ENCODE assay signal across 7 cellular contexts in the genomic region with DNA sequence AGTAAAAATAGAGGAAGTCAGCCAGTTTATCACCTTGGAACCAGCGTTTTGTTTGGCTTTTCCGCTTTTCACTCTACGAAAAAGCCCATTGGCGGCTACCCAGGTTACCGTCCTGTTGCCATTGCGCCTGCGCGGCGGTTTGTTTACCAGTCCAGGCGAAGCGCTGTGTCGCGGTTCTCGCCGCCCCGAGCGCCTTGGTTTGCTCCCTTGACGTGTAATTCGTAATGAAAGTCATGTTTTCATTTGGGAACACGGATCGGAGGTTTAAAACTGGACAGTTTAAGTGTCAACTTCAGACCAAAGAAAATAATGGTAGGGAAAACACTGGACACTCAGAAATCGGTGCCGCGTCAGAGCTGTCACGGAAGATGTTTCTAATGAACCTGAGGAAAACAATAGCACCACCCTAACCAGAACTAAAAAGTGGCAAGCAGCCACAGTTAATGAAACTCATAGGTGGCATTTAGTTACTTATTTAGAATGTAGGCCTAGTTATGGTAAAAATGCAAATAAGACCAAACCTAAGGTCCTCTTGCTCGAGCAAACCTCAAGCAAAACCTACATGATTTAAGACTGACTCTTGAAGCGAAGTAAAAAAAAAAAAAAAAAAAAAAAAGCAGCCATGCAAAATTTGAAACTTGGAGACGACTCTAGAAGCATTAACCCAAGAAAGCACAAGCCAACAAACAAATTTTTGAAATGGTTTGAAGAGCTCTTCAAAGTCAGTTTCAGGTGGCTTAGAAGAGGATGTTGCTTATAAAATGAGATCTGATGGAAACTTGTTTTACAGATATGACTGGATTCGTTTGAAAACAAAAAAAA. TPM values are rescaled to one million over a fixed set of nuclear protein-coding genes. Genes with fewer than 3 reads are reported as not detected.
A peak's percentile ranks its signal among the peaks of the same experiment; 100 is the strongest.
DNase-seq lines count a peak whose midpoint lies in the region; ATAC-seq and TF ChIP-seq lines count a peak whose summit lies in the region.

No MANE protein-coding gene starts in this region.

- peak overlapping the region; percentile 55 to 58 for H3K4me3 ChIP-seq in cardiac fibroblast (replicated peaks in 1 of 2; ENCODE audit: low read depth in 2 of 2, low read length in 2 of 2)

- TF ChIP-seq CTCF in WTC11 (IDR thresholded peaks at IDR 0.05) (no peak), cardiac fibroblast (IDR thresholded peaks at IDR 0.05; ENCODE audit: low read depth, low read length) (no peak)

- POLR2A ChIA-PET in WTC11 (lab: Charles Lee), result interaction anchor here (0.6 to 0.9 kb wide), 3 partner anchors 29 to 969 kb away, joined by 3 to 7 read pairs (median 4); a partner anchor contains a TSS

- H3K27me3 Mint-ChIP-seq in WTC11 (ENCODE audit: low read depth), result peaks cover 3% of the 10 kb centered on the region

- peak overlapping the region; percentile 98 for H3K27ac Mint-ChIP-seq in WTC11

- CTCF ChIA-PET in WTC11 (lab: Charles Lee), result no interaction called here

- peak; percentile 64 for ATAC-seq in GM18520 (IDR thresholded peaks at IDR 0.05; ENCODE audit: unreplicated experiment)
- ATAC-seq in HG03060 (IDR thresholded peaks at IDR 0.05; ENCODE audit: low read depth, unreplicated experiment), result peak; percentile 70
- ATAC-seq in WTC11, result peak; percentile 84

- H3K4me1 Mint-ChIP-seq in WTC11, result peaks cover 23% of the 10 kb centered on the region

- peak; percentile 86 for DNase-seq in NCI-H2107 treated with DMSO at 0.1 percent for 48 hours (lab: John Stamatoyannopoulos, UW; ENCODE audit: unreplicated experiment)
- peak; percentile 85 for DNase-seq in WTC11 (ENCODE audit: low spot score)
- DNase-seq in cardiac fibroblast (ENCODE audit: low read depth in 2 of 2), result peak; percentile 90 to 92
- peak; percentile 83 for DNase-seq in iris pigment epithelial cell (ENCODE audit: low read depth)
- peak; percentile 82 for DNase-seq in stimulated activated CD4-positive, alpha-beta T cell treated with anti-CD3 and anti-CD28 coated beads, Interleukin-12 subunit alpha, Interleukin-12 subunit beta, amount 100 ng/mL, for 24 hours (ENCODE audit: low read depth in 2 of 2)

- peak overlapping the region; percentile 85 for H3K4me3 Mint-ChIP-seq in WTC11

- H3K36me3 Mint-ChIP-seq in WTC11, result no peaks in the 10 kb centered on the region

- H3K9me3 Mint-ChIP-seq in WTC11, result no peaks in the 10 kb centered on the region

TF ChIP-seq in WTC11, 78 proteins besides CTCF, POLR2A, EP300 and RAD21 (continues in another document):
- no peak for TF ChIP-seq RORB (CRISPR knock-in tag; IDR thresholded peaks at IDR 0.05)
- TF ChIP-seq SMAD4 (CRISPR knock-in tag; IDR thresholded peaks at IDR 0.05), result no peak
- TF ChIP-seq, protein P1, sequence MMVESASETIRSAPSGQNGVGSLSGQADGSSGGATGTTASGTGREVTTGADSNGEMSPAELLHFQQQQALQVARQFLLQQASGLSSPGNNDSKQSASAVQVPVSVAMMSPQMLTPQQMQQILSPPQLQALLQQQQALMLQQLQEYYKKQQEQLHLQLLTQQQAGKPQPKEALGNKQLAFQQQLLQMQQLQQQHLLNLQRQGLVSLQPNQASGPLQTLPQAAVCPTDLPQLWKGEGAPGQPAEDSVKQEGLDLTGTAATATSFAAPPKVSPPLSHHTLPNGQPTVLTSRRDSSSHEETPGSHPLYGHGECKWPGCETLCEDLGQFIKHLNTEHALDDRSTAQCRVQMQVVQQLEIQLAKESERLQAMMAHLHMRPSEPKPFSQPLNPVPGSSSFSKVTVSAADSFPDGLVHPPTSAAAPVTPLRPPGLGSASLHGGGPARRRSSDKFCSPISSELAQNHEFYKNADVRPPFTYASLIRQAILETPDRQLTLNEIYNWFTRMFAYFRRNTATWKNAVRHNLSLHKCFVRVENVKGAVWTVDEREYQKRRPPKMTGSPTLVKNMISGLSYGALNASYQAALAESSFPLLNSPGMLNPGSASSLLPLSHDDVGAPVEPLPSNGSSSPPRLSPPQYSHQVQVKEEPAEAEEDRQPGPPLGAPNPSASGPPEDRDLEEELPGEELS (CRISPR knock-in tag; IDR thresholded peaks at IDR 0.05), result 0 out of 2 replicates have a peak, but pooled peaks have one; percentile 44
- TF ChIP-seq, protein P2, sequence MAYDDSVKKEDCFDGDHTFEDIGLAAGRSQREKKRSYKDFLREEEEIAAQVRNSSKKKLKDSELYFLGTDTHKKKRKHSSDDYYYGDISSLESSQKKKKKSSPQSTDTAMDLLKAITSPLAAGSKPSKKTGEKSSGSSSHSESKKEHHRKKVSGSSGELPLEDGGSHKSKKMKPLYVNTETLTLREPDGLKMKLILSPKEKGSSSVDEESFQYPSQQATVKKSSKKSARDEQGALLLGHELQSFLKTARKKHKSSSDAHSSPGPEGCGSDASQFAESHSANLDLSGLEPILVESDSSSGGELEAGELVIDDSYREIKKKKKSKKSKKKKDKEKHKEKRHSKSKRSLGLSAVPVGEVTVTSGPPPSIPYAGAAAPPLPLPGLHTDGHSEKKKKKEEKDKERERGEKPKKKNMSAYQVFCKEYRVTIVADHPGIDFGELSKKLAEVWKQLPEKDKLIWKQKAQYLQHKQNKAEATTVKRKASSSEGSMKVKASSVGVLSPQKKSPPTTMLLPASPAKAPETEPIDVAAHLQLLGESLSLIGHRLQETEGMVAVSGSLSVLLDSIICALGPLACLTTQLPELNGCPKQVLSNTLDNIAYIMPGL (CRISPR knock-in tag; IDR thresholded peaks at IDR 0.05), result no peak
- TF ChIP-seq, protein P3, sequence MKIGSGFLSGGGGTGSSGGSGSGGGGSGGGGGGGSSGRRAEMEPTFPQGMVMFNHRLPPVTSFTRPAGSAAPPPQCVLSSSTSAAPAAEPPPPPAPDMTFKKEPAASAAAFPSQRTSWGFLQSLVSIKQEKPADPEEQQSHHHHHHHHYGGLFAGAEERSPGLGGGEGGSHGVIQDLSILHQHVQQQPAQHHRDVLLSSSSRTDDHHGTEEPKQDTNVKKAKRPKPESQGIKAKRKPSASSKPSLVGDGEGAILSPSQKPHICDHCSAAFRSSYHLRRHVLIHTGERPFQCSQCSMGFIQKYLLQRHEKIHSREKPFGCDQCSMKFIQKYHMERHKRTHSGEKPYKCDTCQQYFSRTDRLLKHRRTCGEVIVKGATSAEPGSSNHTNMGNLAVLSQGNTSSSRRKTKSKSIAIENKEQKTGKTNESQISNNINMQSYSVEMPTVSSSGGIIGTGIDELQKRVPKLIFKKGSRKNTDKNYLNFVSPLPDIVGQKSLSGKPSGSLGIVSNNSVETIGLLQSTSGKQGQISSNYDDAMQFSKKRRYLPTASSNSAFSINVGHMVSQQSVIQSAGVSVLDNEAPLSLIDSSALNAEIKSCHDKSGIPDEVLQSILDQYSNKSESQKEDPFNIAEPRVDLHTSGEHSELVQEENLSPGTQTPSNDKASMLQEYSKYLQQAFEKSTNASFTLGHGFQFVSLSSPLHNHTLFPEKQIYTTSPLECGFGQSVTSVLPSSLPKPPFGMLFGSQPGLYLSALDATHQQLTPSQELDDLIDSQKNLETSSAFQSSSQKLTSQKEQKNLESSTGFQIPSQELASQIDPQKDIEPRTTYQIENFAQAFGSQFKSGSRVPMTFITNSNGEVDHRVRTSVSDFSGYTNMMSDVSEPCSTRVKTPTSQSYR (CRISPR knock-in tag; IDR thresholded peaks at IDR 0.05), result no peak
- TF ChIP-seq, protein P4, sequence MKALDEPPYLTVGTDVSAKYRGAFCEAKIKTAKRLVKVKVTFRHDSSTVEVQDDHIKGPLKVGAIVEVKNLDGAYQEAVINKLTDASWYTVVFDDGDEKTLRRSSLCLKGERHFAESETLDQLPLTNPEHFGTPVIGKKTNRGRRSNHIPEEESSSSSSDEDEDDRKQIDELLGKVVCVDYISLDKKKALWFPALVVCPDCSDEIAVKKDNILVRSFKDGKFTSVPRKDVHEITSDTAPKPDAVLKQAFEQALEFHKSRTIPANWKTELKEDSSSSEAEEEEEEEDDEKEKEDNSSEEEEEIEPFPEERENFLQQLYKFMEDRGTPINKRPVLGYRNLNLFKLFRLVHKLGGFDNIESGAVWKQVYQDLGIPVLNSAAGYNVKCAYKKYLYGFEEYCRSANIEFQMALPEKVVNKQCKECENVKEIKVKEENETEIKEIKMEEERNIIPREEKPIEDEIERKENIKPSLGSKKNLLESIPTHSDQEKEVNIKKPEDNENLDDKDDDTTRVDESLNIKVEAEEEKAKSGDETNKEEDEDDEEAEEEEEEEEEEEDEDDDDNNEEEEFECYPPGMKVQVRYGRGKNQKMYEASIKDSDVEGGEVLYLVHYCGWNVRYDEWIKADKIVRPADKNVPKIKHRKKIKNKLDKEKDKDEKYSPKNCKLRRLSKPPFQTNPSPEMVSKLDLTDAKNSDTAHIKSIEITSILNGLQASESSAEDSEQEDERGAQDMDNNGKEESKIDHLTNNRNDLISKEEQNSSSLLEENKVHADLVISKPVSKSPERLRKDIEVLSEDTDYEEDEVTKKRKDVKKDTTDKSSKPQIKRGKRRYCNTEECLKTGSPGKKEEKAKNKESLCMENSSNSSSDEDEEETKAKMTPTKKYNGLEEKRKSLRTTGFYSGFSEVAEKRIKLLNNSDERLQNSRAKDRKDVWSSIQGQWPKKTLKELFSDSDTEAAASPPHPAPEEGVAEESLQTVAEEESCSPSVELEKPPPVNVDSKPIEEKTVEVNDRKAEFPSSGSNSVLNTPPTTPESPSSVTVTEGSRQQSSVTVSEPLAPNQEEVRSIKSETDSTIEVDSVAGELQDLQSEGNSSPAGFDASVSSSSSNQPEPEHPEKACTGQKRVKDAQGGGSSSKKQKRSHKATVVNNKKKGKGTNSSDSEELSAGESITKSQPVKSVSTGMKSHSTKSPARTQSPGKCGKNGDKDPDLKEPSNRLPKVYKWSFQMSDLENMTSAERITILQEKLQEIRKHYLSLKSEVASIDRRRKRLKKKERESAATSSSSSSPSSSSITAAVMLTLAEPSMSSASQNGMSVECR (CRISPR knock-in tag; IDR thresholded peaks at IDR 0.05; ENCODE audit: borderline replicate concordance), result 0 out of 2 replicates have a peak, but pooled peaks have one; percentile 30
- TF ChIP-seq ZNF416 (CRISPR knock-in tag; IDR thresholded peaks at IDR 0.05), result no peak
- peak; percentile 85 for TF ChIP-seq FOXK1 (CRISPR knock-in tag; IDR thresholded peaks at IDR 0.05)

RNA-seq across cellular contexts. Expression of a gene that starts 0.8 kb away (rescaled TPM):
- 10.4 to 16.4 TPM (median 14.2 TPM) in 3 replicates for total RNA-seq in WTC11 (2021)

RNA-seq across cellular contexts. Expression of a gene that starts 20.4 kb away (rescaled TPM):
- 34.2 to 38.4 TPM (median 34.8 TPM) in 3 replicates for total RNA-seq in WTC11 (2021)

Comparison
In these comparisons a context has a peak if more than half of its experiments do, and no peak if none do; other contexts are left out.
1. Peak in every context shown above with its lines: DNase-seq, ATAC-seq and H3K4me3 ChIP-seq.